In genomic region chr4:69970071-69970470, GRCh38 we compare ENCODE assay signal across 21 cellular contexts.
DNase-seq lines count a peak whose midpoint lies in the region; ATAC-seq and TF ChIP-seq lines count a peak whose summit lies in the region.
"Had no signal": no experiment of that assay in that cellular context is flagged by ENCODE, and none has a peak within 500 bp of the region (broad histone marks: within the 10 kb centered on the region; RNA-seq: fewer than 3 reads in every experiment).

No MANE protein-coding gene starts in this region.

- ATAC-seq in HG03521 (IDR thresholded peaks at IDR 0.05; ENCODE audit: unreplicated experiment), result no peak
- ATAC-seq: CD8-positive, alpha-beta T cell; HCT116 had no signal

- DNase-seq in CMK (ENCODE audit: low read depth), result peak; percentile 18
- peak; percentile 48 for DNase-seq in MV-4-11 (lab: John Stamatoyannopoulos, UW)
- DNase-seq in amniotic epithelial cell (ENCODE audit: low read depth), result peak; percentile 11
- peak; percentile 6 for DNase-seq in fibroblast of pulmonary artery (ENCODE audit: low read depth)
- no peak for DNase-seq in NCI-H69 (lab: John Stamatoyannopoulos, UW)
- DNase-seq in activated T-cell treated with anti-CD3 and anti-CD28 coated beads, Interleukin-2, amount 50 U/mL, for 48 hours, result no peak
- DNase-seq in NCI-H1105 (lab: John Stamatoyannopoulos, UW), result no peak
- DNase-seq: AML-193; C1 segment of cervical spinal cord; Calu3; CD8-positive, alpha-beta T cell; DMS153; GOT3; NCI-H1105 treated with DMSO at 0.1 percent for 48 hours; NCI-H2029 treated with DMSO at 0.1 percent for 48 hours; NCI-H226; NCI-H510A treated with DMSO at 0.1 percent for 48 hours; NCI-H82; SJCRH30 had no signal

- no peak overlapping the region for H3K4me3 ChIP-seq in fibroblast of pulmonary artery (replicated peaks; ENCODE audit: low read depth, low read length)
- H3K4me3 ChIP-seq: SJCRH30 had no signal

- no peak for TF ChIP-seq CTCF in fibroblast of pulmonary artery (IDR thresholded peaks at IDR 0.05; ENCODE audit: low read length, missing control alignments)

Comparison
In these comparisons a context has a peak if more than half of its experiments do, and no peak if none do; other contexts are left out.
1. DNase-seq: peak in CMK (single experiment), MV-4-11 (single experiment), amniotic epithelial cell (single experiment) and fibroblast of pulmonary artery (single experiment); none in NCI-H69 (single experiment), activated T-cell treated with anti-CD3 and anti-CD28 coated beads, Interleukin-2, amount 50 U/mL, for 48 hours (0 of 2) and NCI-H1105 (single experiment).